1 cellular context compared by ENCODE assay signal in the genomic region with DNA sequence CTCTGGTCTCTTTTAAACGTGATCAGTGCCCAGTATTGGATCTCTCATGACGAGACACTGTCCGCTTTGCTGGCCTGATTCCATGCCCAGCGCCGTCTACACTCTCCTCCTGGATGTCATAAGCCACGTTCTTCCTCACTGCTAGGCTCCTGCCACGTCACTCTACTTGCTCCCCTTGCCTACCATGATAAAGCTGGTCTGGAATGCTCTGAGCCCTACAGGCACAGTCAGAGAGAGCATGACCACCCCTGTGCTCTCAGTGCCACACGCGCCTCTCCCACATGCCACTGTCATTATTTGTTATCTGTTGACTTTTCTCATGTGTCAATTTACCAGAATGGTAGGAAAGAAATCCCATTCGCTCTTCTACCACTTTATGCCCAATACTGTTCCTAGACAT.
TF ChIP-seq lines count a peak whose summit lies in the region.

No MANE protein-coding gene starts in this region.

TF ChIP-seq in WTC11, 78 proteins besides CTCF, POLR2A, EP300 and RAD21 (continued from another document):
- no peak for TF ChIP-seq ZNF317 (CRISPR knock-in tag; IDR thresholded peaks at IDR 0.05; ENCODE audit: borderline replicate concordance, low read depth)
- TF ChIP-seq CBFB (CRISPR knock-in tag; IDR thresholded peaks at IDR 0.05; ENCODE audit: low read depth), result no peak
- TF ChIP-seq, protein P1, sequence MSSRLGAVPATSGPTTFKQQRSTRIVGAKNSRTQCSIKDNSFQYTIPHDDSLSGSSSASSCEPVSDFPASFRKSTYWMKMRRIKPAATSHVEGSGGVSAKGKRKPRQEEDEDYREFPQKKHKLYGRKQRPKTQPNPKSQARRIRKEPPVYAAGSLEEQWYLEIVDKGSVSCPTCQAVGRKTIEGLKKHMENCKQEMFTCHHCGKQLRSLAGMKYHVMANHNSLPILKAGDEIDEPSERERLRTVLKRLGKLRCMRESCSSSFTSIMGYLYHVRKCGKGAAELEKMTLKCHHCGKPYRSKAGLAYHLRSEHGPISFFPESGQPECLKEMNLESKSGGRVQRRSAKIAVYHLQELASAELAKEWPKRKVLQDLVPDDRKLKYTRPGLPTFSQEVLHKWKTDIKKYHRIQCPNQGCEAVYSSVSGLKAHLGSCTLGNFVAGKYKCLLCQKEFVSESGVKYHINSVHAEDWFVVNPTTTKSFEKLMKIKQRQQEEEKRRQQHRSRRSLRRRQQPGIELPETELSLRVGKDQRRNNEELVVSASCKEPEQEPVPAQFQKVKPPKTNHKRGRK (CRISPR knock-in tag; IDR thresholded peaks at IDR 0.05; ENCODE audit: borderline replicate concordance), result no peak
